ENCODE assay signal across 1 cellular context in genomic region chr1:1899266-1899966, GRCh38.
TF ChIP-seq lines count a peak whose summit lies in the region.

No MANE protein-coding gene starts in this region.

TF ChIP-seq in HepG2, 621 proteins besides CTCF, POLR2A, EP300 and RAD21 (continues in another document):
- TF ChIP-seq ZUFSP (CRISPR knock-in tag; IDR thresholded peaks at IDR 0.05; ENCODE audit: borderline replicate concordance) (no peak), PITX1 (CRISPR knock-in tag; IDR thresholded peaks at IDR 0.05) (0 out of 2 replicates have a peak, but pooled peaks have one; percentile 42), HNRNPLL (IDR thresholded peaks at IDR 0.05; ENCODE audit: low read depth, low read length, poor library complexity, severe bottlenecking) (peak; percentile 27), HNF4A (CRISPR knock-in tag; IDR thresholded peaks at IDR 0.05) (0 out of 2 replicates have a peak, but pooled peaks have one; percentile 15), ZBTB4 (CRISPR knock-in tag; IDR thresholded peaks at IDR 0.05; ENCODE audit: borderline replicate concordance) (no peak), ZNF720 (CRISPR knock-in tag; IDR thresholded peaks at IDR 0.05) (no peak), SPEN (CRISPR knock-in tag; IDR thresholded peaks at IDR 0.05; ENCODE audit: low read depth) (no peak), TARDBP (CRISPR knock-in tag; IDR thresholded peaks at IDR 0.05) (no peak), CEBPG (CRISPR knock-in tag; IDR thresholded peaks at IDR 0.05) (no peak), PCBP2 (optimal IDR thresholded peaks at IDR 0.05; ENCODE audit: low read depth, low read length, poor library complexity, severe bottlenecking) (no peak), ZNF549 (CRISPR knock-in tag; IDR thresholded peaks at IDR 0.05) (no peak), GTF3A (CRISPR knock-in tag; conservative IDR thresholded peaks at IDR 0.05) (no peak), YY1 (IDR thresholded peaks at IDR 0.05; ENCODE audit: insufficient read depth, insufficient replicate concordance, low read depth, low read length) (no peak), ZNF501 (CRISPR knock-in tag; IDR thresholded peaks at IDR 0.05) (no peak), PRDM4 (CRISPR knock-in tag; IDR thresholded peaks at IDR 0.05; ENCODE audit: borderline replicate concordance) (no peak), ZNF574 (CRISPR knock-in tag; IDR thresholded peaks at IDR 0.05) (0 out of 2 replicates have a peak, but pooled peaks have one; percentile 25), TEF (CRISPR knock-in tag; IDR thresholded peaks at IDR 0.05) (no peak), ISL2 (CRISPR knock-in tag; IDR thresholded peaks at IDR 0.05) (no peak), HOXA7 (CRISPR knock-in tag; IDR thresholded peaks at IDR 0.05) (no peak), ZNF10 (CRISPR knock-in tag; IDR thresholded peaks at IDR 0.05; ENCODE audit: borderline replicate concordance, low read depth) (no peak), NCOA2 (CRISPR knock-in tag; IDR thresholded peaks at IDR 0.05) (0 out of 2 replicates have a peak, but pooled peaks have one; percentile 33), GATA4 (IDR thresholded peaks at IDR 0.05; ENCODE audit: borderline replicate concordance, low read depth) (no peak), SKIL (CRISPR knock-in tag; IDR thresholded peaks at IDR 0.05; ENCODE audit: borderline replicate concordance) (peak; percentile 39; the same call in 1 of the 2 replicates), GZF1 (CRISPR knock-in tag; IDR thresholded peaks at IDR 0.05) (no peak), ZMAT3 (CRISPR knock-in tag; conservative IDR thresholded peaks at IDR 0.05) (no peak), SNAPC2 (CRISPR knock-in tag; IDR thresholded peaks at IDR 0.05) (no peak), ZSCAN21 (CRISPR knock-in tag; IDR thresholded peaks at IDR 0.05; ENCODE audit: borderline replicate concordance) (no peak), RBM22 (optimal IDR thresholded peaks at IDR 0.05; ENCODE audit: low read length) (no peak), ZNF839 (CRISPR knock-in tag; IDR thresholded peaks at IDR 0.05; ENCODE audit: borderline replicate concordance) (no peak), PTBP1 (IDR thresholded peaks at IDR 0.05; ENCODE audit: low read depth, low read length, poor library complexity, severe bottlenecking) (no peak), ZNF350 (CRISPR knock-in tag; IDR thresholded peaks at IDR 0.05; ENCODE audit: borderline replicate concordance, low read depth) (no peak), ZNF646 (CRISPR knock-in tag; IDR thresholded peaks at IDR 0.05) (no peak), RARA (CRISPR knock-in tag; IDR thresholded peaks at IDR 0.05) (peak; percentile 69), AFF4 (CRISPR knock-in tag; IDR thresholded peaks at IDR 0.05) (no peak)
